In the genomic region with DNA sequence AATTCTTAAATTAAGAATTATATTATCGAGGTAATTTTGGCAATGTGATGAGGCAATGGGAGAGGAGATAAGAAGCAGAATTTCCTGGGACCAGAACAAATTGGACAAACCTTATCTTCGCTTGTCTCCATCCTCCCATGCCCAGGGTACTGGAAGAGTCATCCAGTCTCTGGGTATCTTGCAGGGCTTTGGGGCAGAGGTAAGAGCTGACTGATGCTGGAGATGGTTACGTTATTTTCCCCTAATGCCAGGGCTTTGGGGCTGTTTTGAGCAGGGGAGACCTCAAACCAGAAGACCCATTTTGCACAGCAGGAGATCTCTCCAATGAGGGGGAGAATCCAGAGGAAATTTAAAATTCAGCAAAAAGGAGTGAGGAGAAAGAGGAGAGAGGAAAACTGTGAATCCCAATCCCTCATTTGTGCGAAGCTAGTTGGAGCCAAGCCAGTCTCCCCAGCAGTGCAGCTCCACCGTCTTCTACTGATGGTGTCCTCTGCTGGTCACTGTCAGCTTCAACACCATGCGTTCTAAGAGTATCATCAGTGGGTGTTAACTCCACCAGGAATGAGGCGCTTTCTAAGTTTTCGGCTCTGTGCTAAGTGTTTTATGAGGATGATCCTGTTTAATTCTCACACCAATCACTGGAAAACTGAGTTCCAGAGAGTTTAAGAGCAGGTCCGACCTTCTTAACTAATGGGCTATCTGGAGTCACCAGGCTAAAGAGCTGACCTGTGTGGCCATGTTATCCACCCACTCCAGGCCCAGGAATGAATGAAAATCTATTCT, we compare ENCODE assay signal across 8 cellular contexts.
DNase-seq lines count a peak whose midpoint lies in the region; ATAC-seq and TF ChIP-seq lines count a peak whose summit lies in the region.

No MANE protein-coding gene starts in this region.

- H3K36me3 Mint-ChIP-seq in WTC11, result peaks cover 3% of the 10 kb centered on the region

- H3K27me3 Mint-ChIP-seq in WTC11 (ENCODE audit: low read depth), result peaks cover 10% of the 10 kb centered on the region

- H3K9me3 Mint-ChIP-seq in WTC11, result peaks cover 15% of the 10 kb centered on the region

- peak; percentile 63 for TF ChIP-seq CTCF in WTC11 (IDR thresholded peaks at IDR 0.05)

- POLR2A ChIA-PET in WTC11 (lab: Charles Lee), result no interaction called here

- no peak overlapping the region for H3K27ac Mint-ChIP-seq in WTC11

- CTCF ChIA-PET in WTC11 (lab: Charles Lee), result interaction anchor here (0.6 to 2.9 kb wide), 63 partner anchors 9 to 1563 kb away, joined by 3 to 34 read pairs (median 5); partner anchors contain the start of gene PLXNA2

- peak; percentile 79 for DNase-seq in Daoy (ENCODE audit: low read depth)
- DNase-seq in NCI-H2107 (lab: John Stamatoyannopoulos, UW), result peak; percentile 61
- DNase-seq in WTC11 (ENCODE audit: low spot score), result peak; percentile 75
- DNase-seq in cerebellum (ENCODE audit: low spot score), result peak; percentile 75
- peak; percentile 76 for DNase-seq in left lobe of liver (ENCODE audit: low spot score)
- peak; percentile 19 to 39 for DNase-seq in stimulated activated CD4-positive, alpha-beta T cell treated with anti-CD3 and anti-CD28 coated beads, Interleukin-4, amount 100 ng/mL, for 4 hours

- no peak overlapping the region for H3K4me3 Mint-ChIP-seq in WTC11

- peaks cover 25% of the 10 kb centered on the region for H3K4me1 Mint-ChIP-seq in WTC11

- ATAC-seq in HG02642 (IDR thresholded peaks at IDR 0.05; ENCODE audit: poor library complexity, unreplicated experiment) (peak; percentile 68), WTC11 (peak; percentile 84), left lobe of liver (peak; percentile 98), GM18520 (IDR thresholded peaks at IDR 0.05; ENCODE audit: unreplicated experiment) (no peak)

TF ChIP-seq in WTC11, 78 proteins besides CTCF, POLR2A, EP300 and RAD21:
- TF ChIP-seq TEAD4 (CRISPR knock-in tag; IDR thresholded peaks at IDR 0.05) (no peak), OVOL2 (CRISPR knock-in tag; IDR thresholded peaks at IDR 0.05; ENCODE audit: borderline replicate concordance) (no peak), ARID4B (CRISPR knock-in tag; IDR thresholded peaks at IDR 0.05; ENCODE audit: borderline replicate concordance) (no peak), FOXK1 (CRISPR knock-in tag; IDR thresholded peaks at IDR 0.05) (no peak)
- TF ChIP-seq, protein P1, sequence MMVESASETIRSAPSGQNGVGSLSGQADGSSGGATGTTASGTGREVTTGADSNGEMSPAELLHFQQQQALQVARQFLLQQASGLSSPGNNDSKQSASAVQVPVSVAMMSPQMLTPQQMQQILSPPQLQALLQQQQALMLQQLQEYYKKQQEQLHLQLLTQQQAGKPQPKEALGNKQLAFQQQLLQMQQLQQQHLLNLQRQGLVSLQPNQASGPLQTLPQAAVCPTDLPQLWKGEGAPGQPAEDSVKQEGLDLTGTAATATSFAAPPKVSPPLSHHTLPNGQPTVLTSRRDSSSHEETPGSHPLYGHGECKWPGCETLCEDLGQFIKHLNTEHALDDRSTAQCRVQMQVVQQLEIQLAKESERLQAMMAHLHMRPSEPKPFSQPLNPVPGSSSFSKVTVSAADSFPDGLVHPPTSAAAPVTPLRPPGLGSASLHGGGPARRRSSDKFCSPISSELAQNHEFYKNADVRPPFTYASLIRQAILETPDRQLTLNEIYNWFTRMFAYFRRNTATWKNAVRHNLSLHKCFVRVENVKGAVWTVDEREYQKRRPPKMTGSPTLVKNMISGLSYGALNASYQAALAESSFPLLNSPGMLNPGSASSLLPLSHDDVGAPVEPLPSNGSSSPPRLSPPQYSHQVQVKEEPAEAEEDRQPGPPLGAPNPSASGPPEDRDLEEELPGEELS (CRISPR knock-in tag; IDR thresholded peaks at IDR 0.05), result no peak
TF ChIP-seq in WTC11: peak in this region for 0.

Comparison
In these comparisons a context has a peak if more than half of its experiments do, and no peak if none do; other contexts are left out.
1. DNase-seq: peak in every context shown above with its lines; median percentile 79 in Daoy; 76 in left lobe of liver; 75 in WTC11; 75 in cerebellum; 61 in NCI-H2107; 29 in stimulated activated CD4-positive, alpha-beta T cell treated with anti-CD3 and anti-CD28 coated beads, Interleukin-4, amount 100 ng/mL, for 4 hours.